In the genomic region with DNA sequence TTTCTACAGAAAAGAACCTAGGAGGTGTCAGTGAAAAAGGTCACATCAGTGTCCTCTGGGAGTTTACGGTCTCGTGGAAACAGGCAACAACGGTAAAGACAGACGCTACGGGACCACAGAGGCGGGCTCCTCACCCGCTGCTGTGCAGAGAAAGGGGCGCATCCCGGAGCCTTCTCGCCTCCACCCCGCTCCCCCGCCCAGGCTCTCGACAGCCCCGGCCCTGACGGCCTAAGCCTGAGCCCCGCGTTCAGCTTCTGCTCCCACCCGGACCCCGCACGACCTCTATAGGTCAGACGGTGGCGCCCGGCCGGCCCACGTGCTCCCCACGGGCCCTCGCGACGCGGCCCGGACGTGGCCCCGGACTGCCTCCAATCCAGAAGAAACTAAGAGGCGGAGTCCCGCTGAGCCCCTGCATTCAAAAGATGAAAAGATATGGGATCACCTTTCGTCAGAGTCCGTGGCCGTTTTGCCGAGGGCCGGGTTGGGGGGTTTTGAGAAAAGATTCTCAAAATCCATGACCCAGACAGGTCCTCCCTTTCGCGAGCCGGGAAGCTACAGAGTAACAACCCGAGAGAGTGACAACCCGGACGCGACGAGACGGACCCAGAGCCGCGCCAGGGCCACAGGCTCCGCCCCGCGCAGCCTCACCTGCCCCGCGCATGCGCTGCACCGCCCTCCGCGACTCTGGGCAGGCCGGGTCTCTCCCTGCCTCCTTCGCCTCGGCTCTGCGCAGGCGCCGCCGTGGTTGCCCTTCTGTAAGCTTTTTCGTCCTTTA, we compare ENCODE assay signal across 8 cellular contexts. TPM values are rescaled to one million over a fixed set of nuclear protein-coding genes. Genes with fewer than 3 reads are reported as not detected.
DNase-seq lines count a peak whose midpoint lies in the region; ATAC-seq and TF ChIP-seq lines count a peak whose summit lies in the region.

Gene ZC3H8, minus strand, starts transcription at position 577 of the 775 bp plus-strand sequence. Its CDS starts 61 bp downstream, at position 516.

- in situ Hi-C loops in G401 (cut with HindIII; ENCODE audit: low sequenced_read_pairs) = no loop called here

- TF ChIP-seq CTCF in fibroblast of pulmonary artery (IDR thresholded peaks at IDR 0.05; ENCODE audit: low read length, missing control alignments) = no peak

- H3K27ac Mint-ChIP-seq in natural killer cell treated with Interleukin-12 subunit alpha and Interleukin-12 subunit beta and Interleukin-15 and Interleukin-18, amount 100 ng/mL, for 72 hours = peak within 1 kb of the TSS; percentile 74

- H3K4me3 ChIP-seq in H7 (ENCODE audit: insufficient read depth, low read depth, low read length) (peak within 1 kb of the TSS; percentile 69), fibroblast of pulmonary artery (replicated peaks; ENCODE audit: low read depth, low read length) (peak within 1 kb of the TSS; percentile 88)

- TF ChIP-seq POLR2A in Raji (IDR thresholded peaks at IDR 0.05; ENCODE audit: insufficient read depth, low read depth, low read length) = peak; percentile 96

- H3K4me1 Mint-ChIP-seq in natural killer cell treated with Interleukin-12 subunit alpha and Interleukin-12 subunit beta and Interleukin-15 and Interleukin-18, amount 100 ng/mL, for 72 hours (ENCODE audit: low read depth in 2 of 2) = peaks cover 18% of the 10 kb centered on the region in 2 donors

- peak; percentile 98 to 99 for ATAC-seq in natural killer cell treated with Interleukin-12 subunit alpha and Interleukin-12 subunit beta and Interleukin-15 and Interleukin-18, amount 100 ng/mL, for 72 hours
- ATAC-seq in stimulated activated naive CD8-positive, alpha-beta T cell treated with anti-CD3 and anti-CD28 coated beads, Interleukin-15, Interleukin-2, amounts not matched to agents 100 U/mL and 50 U/mL, for 24 hours = peak; percentile 88

- H3K4me3 Mint-ChIP-seq in natural killer cell treated with Interleukin-12 subunit alpha and Interleukin-12 subunit beta and Interleukin-15 and Interleukin-18, amount 100 ng/mL, for 72 hours = peak within 1 kb of the TSS; percentile 87

- H3K36me3 Mint-ChIP-seq in natural killer cell treated with Interleukin-12 subunit alpha and Interleukin-12 subunit beta and Interleukin-15 and Interleukin-18, amount 100 ng/mL, for 72 hours = peaks cover 6% of the 10 kb centered on the region

- H3K9me3 Mint-ChIP-seq in natural killer cell treated with Interleukin-12 subunit alpha and Interleukin-12 subunit beta and Interleukin-15 and Interleukin-18, amount 100 ng/mL, for 72 hours = no peaks in the 10 kb centered on the region

- H3K36me3 ChIP-seq in H7 (replicated peaks; ENCODE audit: control insufficient read depth, insufficient read depth, low read length) = no peaks in the 10 kb centered on the region

- H3K27me3 Mint-ChIP-seq in natural killer cell treated with Interleukin-12 subunit alpha and Interleukin-12 subunit beta and Interleukin-15 and Interleukin-18, amount 100 ng/mL, for 72 hours = peaks cover 0 to 2% of the 10 kb centered on the region in 2 donors

- DNase-seq in G401 (ENCODE audit: low spot score) (peak; percentile 91), H7 (peak; percentile 99), M059J (ENCODE audit: low read depth) (peak; percentile 86), fibroblast of pulmonary artery (ENCODE audit: low read depth) (peak; percentile 88)
- peak; percentile 95 for DNase-seq in activated T-helper 9 cell treated with anti-CD3 and anti-CD28 coated beads, Interleukin-2, amount 50 U/mL, for 16 hours (ENCODE audit: low read depth)
- DNase-seq in natural killer cell treated with Interleukin-12 subunit alpha and Interleukin-12 subunit beta and Interleukin-15 and Interleukin-18, amount 100 ng/mL, for 72 hours (ENCODE audit: low spot score) = peak; percentile 95
- DNase-seq in stimulated activated naive CD8-positive, alpha-beta T cell treated with anti-CD3 and anti-CD28 coated beads, Interleukin-15, Interleukin-2, amounts not matched to agents 100 U/mL and 50 U/mL, for 24 hours = peak; percentile 98

- no peaks in the 10 kb centered on the region; the same call in 1 of the 2 replicates for H3K27me3 ChIP-seq in H7 (ENCODE audit: control insufficient read depth, insufficient read depth, low read length)

RNA-seq across cellular contexts. Expression of gene ZC3H8, which starts in this region (rescaled TPM):
- total RNA-seq in G401 (2014; rRNA removed; shearing (Covaris generic)) = 3.7 and 3.8 TPM in 2 replicates
- total RNA-seq in H7 (2014; rRNA removed; shearing (Covaris generic)) = 2.1 and 5.9 TPM in 2 replicates
- total RNA-seq in M059J (2014; rRNA removed; shearing (Covaris generic)) = 1.6 and 5.2 TPM in 2 replicates
- 10 to 100 TPM; 14.1 to 34.7 TPM for total RNA-seq in natural killer cell treated with Interleukin-12 subunit alpha and Interleukin-12 subunit beta and Interleukin-15 and Interleukin-18, amount 100 ng/mL, for 72 hours

Comparison
In these comparisons a context has a peak if more than half of its experiments do, and no peak if none do; other contexts are left out.
1. Peak in every context shown above with its lines: DNase-seq, ATAC-seq and H3K4me3 ChIP-seq.